In genomic region chr12:48183091-48183875, GRCh38 we compare ENCODE assay signal across 8 cellular contexts.
DNase-seq lines count a peak whose midpoint lies in the region; ATAC-seq and TF ChIP-seq lines count a peak whose summit lies in the region.

TSS of gene CCDC184 (plus strand) at chr12:48183644. CDS start at chr12:48184123, 479 bp downstream.

- peak within 1 kb of the TSS; percentile 10 for H3K9ac ChIP-seq in iPS-18a (ENCODE audit: low read length)

- H3K27me3 ChIP-seq in brain microvascular endothelial cell (replicated peaks): peaks cover 42% of the 10 kb centered on the region
- H3K27me3 ChIP-seq in iPS-18a (ENCODE audit: control insufficient read depth, insufficient read depth, low read length): peaks cover 64% of the 10 kb centered on the region

- H3K36me3 ChIP-seq in brain microvascular endothelial cell (replicated peaks) (no peaks in the 10 kb centered on the region), iPS-18a (ENCODE audit: control insufficient read depth, low read depth, low read length) (no peaks in the 10 kb centered on the region)

- H3K27ac ChIP-seq in brain microvascular endothelial cell (no peak within 1 kb of the TSS), iPS-18a (ENCODE audit: low read length) (no peak within 1 kb of the TSS)

- peak; percentile 62 for ATAC-seq in HG02588 (IDR thresholded peaks at IDR 0.05; ENCODE audit: unreplicated experiment)

- TF ChIP-seq CTCF in GM12865 (IDR thresholded peaks at IDR 0.05; ENCODE audit: insufficient read depth, low read depth, low read length, missing control alignments) (peak; percentile 51), brain microvascular endothelial cell (IDR thresholded peaks at IDR 0.05; ENCODE audit: low read depth, low read length, missing control alignments) (peak; percentile 47)

- H3K9me3 ChIP-seq in iPS-18a (ENCODE audit: control insufficient read depth, low read depth, low read length): no peaks in the 10 kb centered on the region

- H3K4me3 ChIP-seq in GM12865 (ENCODE audit: low read depth, low read length): peak within 1 kb of the TSS; percentile 75
- H3K4me3 ChIP-seq in brain microvascular endothelial cell (ENCODE audit: low read depth, low read length): peak within 1 kb of the TSS; percentile 74
- H3K4me3 ChIP-seq in iPS-18a (ENCODE audit: low read length): peak within 1 kb of the TSS; percentile 73
- H3K4me3 ChIP-seq in skeletal muscle cell (ENCODE audit: low read depth, low read length): peak within 1 kb of the TSS; percentile 74

- H3K4me1 ChIP-seq in iPS-18a (ENCODE audit: control insufficient read depth, low read depth, low read length): peaks cover 15% of the 10 kb centered on the region

- peak; percentile 81 for DNase-seq in GM12865 (ENCODE audit: low read depth)
- peak; percentile 67 for DNase-seq in NCI-H1417 treated with DMSO at 0.1 percent for 48 hours (lab: John Stamatoyannopoulos, UW)
- peak; percentile 55 for DNase-seq in UCSD-AML1 (lab: John Stamatoyannopoulos, UW; ENCODE audit: unreplicated experiment)
- peak; percentile 66 for DNase-seq in brain microvascular endothelial cell
- no peak for DNase-seq in skeletal muscle cell (ENCODE audit: low read depth)
- no peak for DNase-seq in GDM1 (lab: John Stamatoyannopoulos, UW)

- in situ Hi-C loops in brain microvascular endothelial cell (cut with HindIII; ENCODE audit: low pct_ligation_motif_present, low sequenced_read_pairs): no loop called here

Comparison
In these comparisons a context has a peak if more than half of its experiments do, and no peak if none do; other contexts are left out.
1. DNase-seq: peak in GM12865 (single experiment), NCI-H1417 treated with DMSO at 0.1 percent for 48 hours (single experiment), UCSD-AML1 (single experiment) and brain microvascular endothelial cell (single experiment); none in skeletal muscle cell (single experiment) and GDM1 (single experiment).
2. Peak in every context shown above with its lines, with median percentiles within 50 percentile points of each other: H3K4me3 ChIP-seq.